1 cellular context compared by ENCODE assay signal in the genomic region with DNA sequence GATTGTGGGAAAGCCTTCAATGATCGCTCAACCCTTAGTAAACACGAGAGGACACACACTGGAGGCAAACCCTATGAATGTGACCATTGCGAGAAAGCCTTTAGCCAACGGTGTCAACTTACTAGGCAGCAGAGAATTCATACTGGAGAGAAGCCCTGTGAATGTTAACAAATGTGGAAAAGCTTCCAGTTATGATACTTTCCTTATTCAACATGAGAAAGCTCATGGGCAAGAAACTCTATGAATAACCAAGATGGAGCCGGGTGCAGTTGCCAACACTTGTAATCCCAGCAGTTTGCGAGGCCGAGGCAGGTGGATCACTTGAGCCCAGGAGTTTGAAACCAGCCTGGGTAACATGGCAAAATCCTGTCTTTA.
TF ChIP-seq lines count a peak whose summit lies in the region.

No MANE protein-coding gene starts in this region.

TF ChIP-seq in IMR-90, 13 proteins besides CTCF, POLR2A, EP300 and RAD21:
- TF ChIP-seq MAZ (IDR thresholded peaks at IDR 0.05; ENCODE audit: borderline replicate concordance, low read depth, low read length) (no peak), CHD1 (IDR thresholded peaks at IDR 0.05; ENCODE audit: low read depth, low read length) (no peak), MAFK (IDR thresholded peaks at IDR 0.05; ENCODE audit: low read depth, low read length) (no peak), SMC3 (IDR thresholded peaks at IDR 0.05; ENCODE audit: low read depth, low read length) (no peak), BHLHE40 (IDR thresholded peaks at IDR 0.05; ENCODE audit: low read depth, low read length) (no peak), MXI1 (IDR thresholded peaks at IDR 0.05; ENCODE audit: borderline replicate concordance, low read depth, low read length) (no peak), CEBPB (IDR thresholded peaks at IDR 0.05; ENCODE audit: low read depth, low read length) (no peak), RFX5 (IDR thresholded peaks at IDR 0.05; ENCODE audit: low read depth, low read length) (no peak), RCOR1 (IDR thresholded peaks at IDR 0.05; ENCODE audit: insufficient replicate concordance, low read length) (no peak), FOS (IDR thresholded peaks at IDR 0.05; ENCODE audit: low read depth, low read length) (no peak), NFE2L2 (IDR thresholded peaks at IDR 0.05; ENCODE audit: low read depth, low read length) (no peak)
- TF ChIP-seq, protein P1, sequence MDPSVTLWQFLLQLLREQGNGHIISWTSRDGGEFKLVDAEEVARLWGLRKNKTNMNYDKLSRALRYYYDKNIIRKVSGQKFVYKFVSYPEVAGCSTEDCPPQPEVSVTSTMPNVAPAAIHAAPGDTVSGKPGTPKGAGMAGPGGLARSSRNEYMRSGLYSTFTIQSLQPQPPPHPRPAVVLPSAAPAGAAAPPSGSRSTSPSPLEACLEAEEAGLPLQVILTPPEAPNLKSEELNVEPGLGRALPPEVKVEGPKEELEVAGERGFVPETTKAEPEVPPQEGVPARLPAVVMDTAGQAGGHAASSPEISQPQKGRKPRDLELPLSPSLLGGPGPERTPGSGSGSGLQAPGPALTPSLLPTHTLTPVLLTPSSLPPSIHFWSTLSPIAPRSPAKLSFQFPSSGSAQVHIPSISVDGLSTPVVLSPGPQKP (IDR thresholded peaks at IDR 0.05; ENCODE audit: borderline replicate concordance, low read depth, low read length): no peak
- TF ChIP-seq, protein P2, sequence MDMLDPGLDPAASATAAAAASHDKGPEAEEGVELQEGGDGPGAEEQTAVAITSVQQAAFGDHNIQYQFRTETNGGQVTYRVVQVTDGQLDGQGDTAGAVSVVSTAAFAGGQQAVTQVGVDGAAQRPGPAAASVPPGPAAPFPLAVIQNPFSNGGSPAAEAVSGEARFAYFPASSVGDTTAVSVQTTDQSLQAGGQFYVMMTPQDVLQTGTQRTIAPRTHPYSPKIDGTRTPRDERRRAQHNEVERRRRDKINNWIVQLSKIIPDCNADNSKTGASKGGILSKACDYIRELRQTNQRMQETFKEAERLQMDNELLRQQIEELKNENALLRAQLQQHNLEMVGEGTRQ (IDR thresholded peaks at IDR 0.05; ENCODE audit: low read depth, low read length): no peak
TF ChIP-seq in IMR-90: peak in this region for 0.
